11 cellular contexts compared by ENCODE assay signal in genomic region chrX:153597351-153597750, GRCh38. TPM values are rescaled to one million over a fixed set of nuclear protein-coding genes. Genes with fewer than 3 reads are reported as not detected.
DNase-seq lines count a peak whose midpoint lies in the region; ATAC-seq and TF ChIP-seq lines count a peak whose summit lies in the region.
"Had no signal": no experiment of that assay in that cellular context is flagged by ENCODE, and none has a peak within 500 bp of the region (broad histone marks: within the 10 kb centered on the region; RNA-seq: fewer than 3 reads in every experiment).

No MANE protein-coding gene starts in this region.

- H3K36me3 Mint-ChIP-seq in Calu3 (ENCODE audit: insufficient read depth, unreplicated experiment) (peaks cover 24% of the 10 kb centered on the region), nephron progenitor cell (ENCODE audit: low read depth) (peaks cover 18% of the 10 kb centered on the region)
- H3K36me3 Mint-ChIP-seq in activated naive CD8-positive, alpha-beta T cell treated with anti-CD3 and anti-CD28 coated beads for 36 hours: peaks cover 7% of the 10 kb centered on the region

- H3K27ac Mint-ChIP-seq in Calu3 (ENCODE audit: unreplicated experiment): no peak overlapping the region
- H3K27ac Mint-ChIP-seq in activated naive CD8-positive, alpha-beta T cell treated with anti-CD3 and anti-CD28 coated beads for 36 hours: no peak overlapping the region
- no peak overlapping the region for H3K27ac Mint-ChIP-seq in nephron progenitor cell

- H3K4me1 ChIP-seq in Loucy (ENCODE audit: insufficient read depth, low read length, poor library complexity, severe bottlenecking): peaks cover 15% of the 10 kb centered on the region

- H3K9me3 Mint-ChIP-seq in Calu3 (ENCODE audit: low read depth, unreplicated experiment) (no peaks in the 10 kb centered on the region), nephron progenitor cell (peaks cover 73% of the 10 kb centered on the region)
- no peaks in the 10 kb centered on the region for H3K9me3 Mint-ChIP-seq in activated naive CD8-positive, alpha-beta T cell treated with anti-CD3 and anti-CD28 coated beads for 36 hours

- ATAC-seq in HG03378 (IDR thresholded peaks at IDR 0.05; ENCODE audit: unreplicated experiment) (no peak), GM18520 (IDR thresholded peaks at IDR 0.05; ENCODE audit: unreplicated experiment) (no peak), HG02571 (IDR thresholded peaks at IDR 0.05; ENCODE audit: unreplicated experiment) (no peak), HG03457 (IDR thresholded peaks at IDR 0.05; ENCODE audit: unreplicated experiment) (no peak)

- H3F3A ChIP-seq in Loucy (ENCODE audit: low read depth): no peaks in the 10 kb centered on the region

- H4K20me1 ChIP-seq in Loucy (ENCODE audit: insufficient read depth, low read length, poor library complexity, severe bottlenecking): peaks cover 20% of the 10 kb centered on the region

- H3K36me3 ChIP-seq in Loucy (ENCODE audit: insufficient read depth, low read length): peaks cover 11% of the 10 kb centered on the region; the same call in 1 of the 2 replicates

- no peaks in the 10 kb centered on the region for H3K9me3 ChIP-seq in Loucy (ENCODE audit: insufficient read depth, low read depth, low read length)

- BruUV-seq in Calu3 (replicated peaks; lab: Mats Ljungman, UMichigan): TSS peak; percentile 56

- no peak overlapping the region for H3K9ac ChIP-seq in Loucy (ENCODE audit: low read depth, low read length, poor library complexity, severe bottlenecking)

- peak overlapping the region; percentile 80 for H3K4me3 ChIP-seq in Loucy (ENCODE audit: low read length, poor library complexity, severe bottlenecking)

- H3K27me3 ChIP-seq in Loucy (ENCODE audit: insufficient read depth, low read length, poor library complexity, severe bottlenecking): no peaks in the 10 kb centered on the region

- peak overlapping the region; percentile 77 for H3K4me2 ChIP-seq in Loucy (ENCODE audit: low read depth, low read length, poor library complexity, severe bottlenecking)

- H3K4me3 Mint-ChIP-seq in Calu3 (ENCODE audit: low read depth, unreplicated experiment) (peak overlapping the region; percentile 69), nephron progenitor cell (peak overlapping the region; percentile 85)
- H3K4me3 Mint-ChIP-seq in activated naive CD8-positive, alpha-beta T cell treated with anti-CD3 and anti-CD28 coated beads for 36 hours: peak overlapping the region; percentile 85

- H3K4me1 Mint-ChIP-seq in Calu3 (ENCODE audit: low read depth, unreplicated experiment) (peaks cover 35% of the 10 kb centered on the region), nephron progenitor cell (peaks cover 19% of the 10 kb centered on the region)
- H3K4me1 Mint-ChIP-seq in activated naive CD8-positive, alpha-beta T cell treated with anti-CD3 and anti-CD28 coated beads for 36 hours: peaks cover 17% of the 10 kb centered on the region

- H2AFZ ChIP-seq in Loucy (ENCODE audit: low read length): no peak overlapping the region

- peaks cover 1% of the 10 kb centered on the region for H3K27me3 Mint-ChIP-seq in Calu3 (ENCODE audit: unreplicated experiment)
- no peaks in the 10 kb centered on the region for H3K27me3 Mint-ChIP-seq in activated naive CD8-positive, alpha-beta T cell treated with anti-CD3 and anti-CD28 coated beads for 36 hours
- H3K27me3 Mint-ChIP-seq in nephron progenitor cell (ENCODE audit: low read depth, poor library complexity): peaks cover 10% of the 10 kb centered on the region

- DNase-seq in Calu3 (no peak), nephron progenitor cell (no peak)
- DNase-seq in activated naive CD8-positive, alpha-beta T cell treated with anti-CD3 and anti-CD28 coated beads for 36 hours: no peak
- DNase-seq: DMS 273 treated with DMSO at 0.1 percent for 48 hours; NCI-H526; stimulated activated CD8-positive, alpha-beta memory T cell treated with anti-CD3 and anti-CD28 coated beads, Interleukin-4, amount 100 ng/mL, for 48 hours had no signal

- CTCF ChIA-PET in Calu3 (lab: Charles Lee): no interaction called here

- intact Hi-C loops in Calu3 (cut with micrococcal nuclease; ENCODE audit: unreplicated experiment): no loop called here

- no peaks in the 10 kb centered on the region for H3K9me2 ChIP-seq in Loucy (replicated peaks; ENCODE audit: low read depth, low read length)

- TF ChIP-seq CTCF in Calu3 (IDR thresholded peaks at IDR 0.05; ENCODE audit: unreplicated experiment) (no peak), Loucy (conservative IDR thresholded peaks at IDR 0.05; ENCODE audit: low read length) (no peak), nephron progenitor cell (IDR thresholded peaks at IDR 0.05) (no peak)

- H3K79me2 ChIP-seq in Loucy (ENCODE audit: insufficient read depth, low read length): peaks cover 45% of the 10 kb centered on the region

RNA-seq across cellular contexts. Expression of gene CCNQ, which starts 1.6 kb away (rescaled TPM):
- 17.8 and 18.9 TPM in 2 replicates for total RNA-seq in Calu3 (2022)
- total RNA-seq in activated naive CD8-positive, alpha-beta T cell treated with anti-CD3 and anti-CD28 coated beads for 36 hours: 10 to 100 TPM; 24.8 to 25.5 TPM

RNA-seq across cellular contexts. Expression of gene DUSP9, which starts 49.7 kb away (rescaled TPM):
- total RNA-seq in Calu3 (2022): 0.19 and 0.27 TPM in 2 replicates
- total RNA-seq in activated naive CD8-positive, alpha-beta T cell treated with anti-CD3 and anti-CD28 coated beads for 36 hours: under 1 TPM; 0.08 to 0.23 TPM
